Comparison of ENCODE assay signal across 18 cellular contexts in genomic region chr12:128381961-128382360, GRCh38.
A peak's percentile ranks its signal among the peaks of the same experiment; 100 is the strongest.
DNase-seq lines count a peak whose midpoint lies in the region; ATAC-seq and TF ChIP-seq lines count a peak whose summit lies in the region.
"Had no signal": no experiment of that assay in that cellular context is flagged by ENCODE, and none has a peak within 500 bp of the region (broad histone marks: within the 10 kb centered on the region; RNA-seq: fewer than 3 reads in every experiment).

No MANE protein-coding gene starts in this region.

- no peak overlapping the region for H2AFZ ChIP-seq in smooth muscle cell (ENCODE audit: low read depth)

- no peaks in the 10 kb centered on the region for H4K20me1 ChIP-seq in smooth muscle cell (ENCODE audit: low read depth)

- H3K27ac ChIP-seq in smooth muscle cell (ENCODE audit: low read depth) (no peak overlapping the region), ascending aorta (no peak overlapping the region)
- H3K27ac ChIP-seq: KMS-11 had no signal

- H3K9ac ChIP-seq in smooth muscle cell (ENCODE audit: low read depth) = no peak overlapping the region
- H3K9ac ChIP-seq: KMS-11 had no signal

- H3K4me2 ChIP-seq in smooth muscle cell = peak overlapping the region; percentile 59
- H3K4me2 ChIP-seq: KMS-11 had no signal

- H3K27me3 ChIP-seq in smooth muscle cell (ENCODE audit: low read depth) (no peaks in the 10 kb centered on the region), ascending aorta (no peaks in the 10 kb centered on the region)
- H3K27me3 ChIP-seq: BE2C had no signal

- no peak for ATAC-seq in HG03460 (IDR thresholded peaks at IDR 0.05; ENCODE audit: unreplicated experiment)
- ATAC-seq in GM18502 (IDR thresholded peaks at IDR 0.05; ENCODE audit: poor library complexity, unreplicated experiment) = no peak
- ATAC-seq: HepG2 had no signal

- H3K9me3 ChIP-seq in smooth muscle cell (replicated peaks; ENCODE audit: low read depth) (no peaks in the 10 kb centered on the region), ascending aorta (no peaks in the 10 kb centered on the region)
- H3K9me3 ChIP-seq: BE2C had no signal

- H3F3A ChIP-seq in smooth muscle cell (ENCODE audit: low read depth) = no peaks in the 10 kb centered on the region

- H3K79me2 ChIP-seq in smooth muscle cell (ENCODE audit: low read depth) = no peaks in the 10 kb centered on the region

- 82% methylated on average over 10 of the region's 10 CpGs for WGBS in smooth muscle cell (ENCODE audit: low lambda C conversion rate)

- peak; percentile 54 for DNase-seq in NCI-H69 (lab: John Stamatoyannopoulos, UW)
- DNase-seq in head of caudate nucleus = peak in 40 of 42 donors; percentile 25 to 86 (median 65)
- peak; percentile 66 for DNase-seq in midbrain (lab: John Stamatoyannopoulos, UW)
- DNase-seq in smooth muscle cell (lab: John Stamatoyannopoulos, UW; ENCODE audit: unreplicated experiment) = no peak
- DNase-seq in retina = no peak
- no peak for DNase-seq in ascending aorta (ENCODE audit: low spot score in 2 of 2)
- DNase-seq: BE2C; CD4-positive, alpha-beta memory T cell; DMS79; HFFc6; NCI-H1105; NCI-H187; NCI-H2171 treated with DMSO at 0.1 percent for 48 hours; SHP77 had no signal

- intact Hi-C loops in head of caudate nucleus (cut with DNase I) = no loop called here
- intact Hi-C loops in ascending aorta (cut with DNase I) = no loop called here

- H3K36me3 ChIP-seq in smooth muscle cell (ENCODE audit: low read depth) (no peaks in the 10 kb centered on the region), ascending aorta (no peaks in the 10 kb centered on the region)
- H3K36me3 ChIP-seq: BE2C had no signal

- no peak overlapping the region for H3K4me3 ChIP-seq in smooth muscle cell
- no peak overlapping the region for H3K4me3 ChIP-seq in ascending aorta

- peaks cover 29% of the 10 kb centered on the region for H3K4me1 ChIP-seq in smooth muscle cell (ENCODE audit: low read depth)
- no peaks in the 10 kb centered on the region for H3K4me1 ChIP-seq in ascending aorta
- H3K4me1 ChIP-seq: BE2C had no signal

- TF ChIP-seq CTCF in smooth muscle cell (IDR thresholded peaks at IDR 0.05; ENCODE audit: borderline replicate concordance, insufficient read depth, poor library complexity, severe bottlenecking) = no peak
- no peak for TF ChIP-seq CTCF in ascending aorta (IDR thresholded peaks at IDR 0.05)

Comparison
In these comparisons a context has a peak if more than half of its experiments do, and no peak if none do; other contexts are left out.
1. DNase-seq: peak in NCI-H69 (single experiment), head of caudate nucleus (40 of 42) and midbrain (single experiment); none in smooth muscle cell (single experiment), retina (single experiment) and ascending aorta (0 of 2).